27 cellular contexts compared by ENCODE assay signal in genomic region chr15:69898243-69898642, GRCh38.
"Had no signal": no experiment of that assay in that cellular context is flagged by ENCODE, and none has a peak within 500 bp of the region (broad histone marks: within the 10 kb centered on the region; RNA-seq: fewer than 3 reads in every experiment).

No MANE protein-coding gene starts in this region.

- H3K27ac ChIP-seq: brain microvascular endothelial cell, Peyer's patch, SJSA1 had no signal

- H3K4me2 ChIP-seq: SK-N-SH had no signal

- H3K36me3 ChIP-seq: brain microvascular endothelial cell, Peyer's patch had no signal

- H3K27me3 ChIP-seq: Peyer's patch, SJSA1 had no signal

- H3K9me3 ChIP-seq: Peyer's patch, SJSA1, SK-N-SH had no signal

- FAIRE-seq: TTC549 had no signal

- H3K4me1 ChIP-seq: Peyer's patch, SJSA1 had no signal

- DNase-seq: activated CD4-positive, alpha-beta T cell treated with anti-CD3 and anti-CD28 coated beads, Interleukin-2, amount 10 ng/mL, durations not matched to agents 24 days and 14 days; activated CD4-positive, alpha-beta T cell treated with anti-CD3 and anti-CD28 coated beads, Interleukin-2, amount 50 U/mL, for 4 hours; activated CD8-positive, alpha-beta T cell treated with anti-CD3 and anti-CD28 coated beads for 36 hours; activated effector memory CD4-positive, alpha-beta T cell treated with anti-CD3 and anti-CD28 coated beads, Interleukin-2, amount 50 U/mL, for 16 hours; activated naive CD4-positive, alpha-beta T cell; activated naive CD4-positive, alpha-beta T cell treated with anti-CD3 and anti-CD28 coated beads, Interleukin-2, amount 50 U/mL, for 16 hours; activated naive CD8-positive, alpha-beta T cell treated with anti-CD3 and anti-CD28 coated beads for 36 hours; activated T-cell treated with anti-CD3 and anti-CD28 coated beads, Interleukin-2, amount 50 U/mL, for 1 hour; activated T-cell treated with anti-CD3 and anti-CD28 coated beads, Interleukin-2, amount 50 U/mL, for 72 hours; amniotic stem cell; aorta; brain microvascular endothelial cell; Karpas-422; NCI-H1436 treated with DMSO at 0.1 percent for 48 hours; NCI-H1694 treated with DMSO at 0.1 percent for 48 hours; NCI-H2029; NCI-H345; NCI-H524 treated with DMSO at 0.1 percent for 48 hours; NK-92 treated with Interleukin-12 subunit alpha and Interleukin-12 subunit beta, amount 100 ng/mL, for 24 hours; PC-3; Peyer's patch; RPMI8226; SHP77 treated with DMSO at 0.1 percent for 48 hours had no signal

- ATAC-seq: activated CD8-positive, alpha-beta T cell treated with anti-CD3 and anti-CD28 coated beads for 36 hours; activated T-cell treated with anti-CD3 and anti-CD28 coated beads, Interleukin-2, amount 50 U/mL, for 72 hours; activated T-helper 17 cell treated with anti-CD3 and anti-CD28 coated beads, Interleukin-2, amount 50 U/mL, for 72 hours; PC-3 had no signal

- H3K4me3 ChIP-seq: Peyer's patch, SJSA1 had no signal

- H3K9ac ChIP-seq: SK-N-SH had no signal
